In genomic region chr7:17312641-17313040, GRCh38 we compare ENCODE assay signal across 12 cellular contexts. TPM values are rescaled to one million over a fixed set of nuclear protein-coding genes. Genes with fewer than 3 reads are reported as not detected.
"Had no signal": no experiment of that assay in that cellular context is flagged by ENCODE, and none has a peak within 500 bp of the region (broad histone marks: within the 10 kb centered on the region; RNA-seq: fewer than 3 reads in every experiment).

No MANE protein-coding gene starts in this region.

- H3K4me2 ChIP-seq: SK-N-SH had no signal

- H3K27me3 ChIP-seq: cardiac muscle cell, transverse colon had no signal

- H3K9me3 ChIP-seq: SK-N-SH, transverse colon had no signal

- H3K9me3 Mint-ChIP-seq: activated CD4-positive, alpha-beta T cell treated with anti-CD3 and anti-CD28 coated beads, Interleukin-2, amount 10 ng/mL, durations not matched to agents 24 days and 14 days; activated naive CD8-positive, alpha-beta T cell treated with anti-CD3 and anti-CD28 coated beads, Interleukin-2, amount 50 U/mL, for 24 hours; nephron progenitor cell had no signal

- H3K4me3 ChIP-seq: cardiac muscle cell, transverse colon had no signal

- H3K36me3 ChIP-seq: cardiac muscle cell had no signal

- H3K4me1 Mint-ChIP-seq: nephron progenitor cell had no signal

- DNase-seq: activated CD4-positive, alpha-beta T cell treated with anti-CD3 and anti-CD28 coated beads, Interleukin-2, amount 10 ng/mL, durations not matched to agents 24 days and 14 days; activated naive CD4-positive, alpha-beta T cell treated with Interleukin-2 at 50 U/mL for 16 hours; activated naive CD8-positive, alpha-beta T cell treated with anti-CD3 and anti-CD28 coated beads, Interleukin-2, amount 50 U/mL, for 24 hours; hypothalamus; left colon; mesenchymal stem cell; nephron progenitor cell; SK-N-SH; stimulated activated CD4-positive, alpha-beta T cell treated with anti-CD3 and anti-CD28 coated beads, Interleukin-4, amount 100 ng/mL, for 4 hours; T-helper 1 cell; transverse colon had no signal

- H3K27me3 Mint-ChIP-seq: activated CD4-positive, alpha-beta T cell treated with anti-CD3 and anti-CD28 coated beads, Interleukin-2, amount 10 ng/mL, durations not matched to agents 24 days and 14 days; activated naive CD8-positive, alpha-beta T cell treated with anti-CD3 and anti-CD28 coated beads, Interleukin-2, amount 50 U/mL, for 24 hours had no signal

- H3K9ac ChIP-seq: SK-N-SH had no signal

- H3K27ac Mint-ChIP-seq: activated CD4-positive, alpha-beta T cell treated with anti-CD3 and anti-CD28 coated beads, Interleukin-2, amount 10 ng/mL, durations not matched to agents 24 days and 14 days; activated naive CD8-positive, alpha-beta T cell treated with anti-CD3 and anti-CD28 coated beads, Interleukin-2, amount 50 U/mL, for 24 hours; nephron progenitor cell had no signal

- H3K27ac ChIP-seq: cardiac muscle cell had no signal

- H3K4me3 Mint-ChIP-seq: activated CD4-positive, alpha-beta T cell treated with anti-CD3 and anti-CD28 coated beads, Interleukin-2, amount 10 ng/mL, durations not matched to agents 24 days and 14 days; activated naive CD8-positive, alpha-beta T cell treated with anti-CD3 and anti-CD28 coated beads, Interleukin-2, amount 50 U/mL, for 24 hours; nephron progenitor cell had no signal

- ATAC-seq: activated naive CD8-positive, alpha-beta T cell treated with anti-CD3 and anti-CD28 coated beads, Interleukin-2, amount 50 U/mL, for 24 hours; left colon had no signal

RNA-seq across cellular contexts. Expression of gene AHR, which starts 14.2 kb away (rescaled TPM):
- polyA plus RNA-seq: SK-N-SH had no signal
